ENCODE assay signal across 19 cellular contexts in the genomic region with DNA sequence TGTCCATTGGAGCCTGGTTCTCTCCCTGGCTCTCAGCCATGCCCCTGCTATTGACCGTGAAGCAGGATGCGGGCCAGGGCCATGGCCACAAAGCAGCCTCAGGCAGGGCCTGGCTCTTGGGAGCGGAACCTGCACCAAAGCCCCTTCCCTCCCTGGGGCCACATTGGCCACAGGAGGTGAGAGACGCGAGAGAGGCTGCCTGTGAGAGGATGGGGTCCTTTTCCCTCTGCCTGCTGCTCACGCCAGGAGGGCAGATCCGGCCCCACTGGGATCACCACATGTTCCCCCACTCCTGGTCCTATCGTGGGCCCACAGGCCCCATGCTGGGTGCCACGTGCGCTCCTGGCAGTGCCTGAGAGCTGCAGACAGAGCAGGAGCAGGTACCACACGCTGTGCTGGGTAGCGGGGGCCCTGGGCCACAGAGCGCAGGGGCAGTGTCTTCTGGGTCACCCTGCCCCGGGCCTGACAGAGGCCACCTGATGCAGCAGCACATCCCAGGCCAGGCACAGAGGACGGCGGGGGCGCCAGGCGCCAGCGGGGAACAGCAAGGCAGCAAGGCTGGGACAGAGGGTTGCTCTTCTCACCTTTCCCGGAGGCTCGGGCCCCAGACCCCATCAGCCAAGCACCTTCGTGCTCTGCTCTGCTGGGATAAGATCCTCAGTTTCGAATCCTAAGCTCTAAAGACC. TPM values are rescaled to one million over a fixed set of nuclear protein-coding genes. Genes with fewer than 3 reads are reported as not detected.
"Had no signal": no experiment of that assay in that cellular context is flagged by ENCODE, and none has a peak within 500 bp of the region (broad histone marks: within the 10 kb centered on the region; RNA-seq: fewer than 3 reads in every experiment).

No MANE protein-coding gene starts in this region.

- H3K4me2 ChIP-seq: smooth muscle cell had no signal

- H3K9me3 ChIP-seq: left lung, thoracic aorta had no signal

- ATAC-seq: left lung; naive thymus-derived CD8-positive, alpha-beta T cell; sciatic nerve; T-helper 17 cell had no signal

- H3K27me3 Mint-ChIP-seq: activated naive CD4-positive, alpha-beta T cell treated with anti-CD3 and anti-CD28 coated beads, Interleukin-2, amount 10 ng/mL, durations not matched to agents 7 days and 5 days; naive thymus-derived CD8-positive, alpha-beta T cell; T-helper 17 cell; type B pancreatic cell had no signal

- H2AFZ ChIP-seq: parathyroid adenoma had no signal

- H3K36me3 Mint-ChIP-seq: type B pancreatic cell had no signal

- DNase-seq: activated CD4-positive, alpha-beta T cell treated with anti-CD3 and anti-CD28 coated beads for 4 hours; activated CD4-positive, alpha-beta T cell treated with anti-CD3 and anti-CD28 coated beads, Interleukin-2, amount 50 U/mL, for 48 hours; activated CD4-positive, CD25-positive, alpha-beta regulatory T cell; activated effector memory CD4-positive, alpha-beta T cell treated with anti-CD3 and anti-CD28 coated beads, Interleukin-2, amount 50 U/mL, for 16 hours; activated naive CD4-positive, alpha-beta T cell treated with anti-CD3 and anti-CD28 coated beads, Interleukin-2, amount 10 ng/mL, durations not matched to agents 7 days and 5 days; cerebellar nuclear complex; naive thymus-derived CD8-positive, alpha-beta T cell; stimulated activated CD4-positive, alpha-beta T cell treated with anti-CD3 and anti-CD28 coated beads, Interleukin-2, amount 100 ng/mL, for 48 hours; stimulated activated naive CD4-positive, alpha-beta T cell treated with Interleukin-2 at 50 U/mL for 16 hours; SW 1271; T-helper 17 cell had no signal

- H3K27ac Mint-ChIP-seq: activated naive CD4-positive, alpha-beta T cell treated with anti-CD3 and anti-CD28 coated beads, Interleukin-2, amount 10 ng/mL, durations not matched to agents 7 days and 5 days; mesothelial cell of epicardium; T-helper 17 cell had no signal

- H3K9ac ChIP-seq: parathyroid adenoma had no signal

- H3K9me3 Mint-ChIP-seq: activated naive CD4-positive, alpha-beta T cell treated with anti-CD3 and anti-CD28 coated beads, Interleukin-2, amount 10 ng/mL, durations not matched to agents 7 days and 5 days; mesothelial cell of epicardium; naive thymus-derived CD8-positive, alpha-beta T cell; type B pancreatic cell had no signal

- H3K4me3 ChIP-seq: coronary artery, left lung, smooth muscle cell, thoracic aorta had no signal

- H3K27me3 ChIP-seq: left lung had no signal

- H3K27ac ChIP-seq: coronary artery, left lung, parathyroid adenoma, thoracic aorta had no signal

- H3K4me3 Mint-ChIP-seq: activated naive CD4-positive, alpha-beta T cell treated with anti-CD3 and anti-CD28 coated beads, Interleukin-2, amount 10 ng/mL, durations not matched to agents 7 days and 5 days; mesothelial cell of epicardium; T-helper 17 cell; type B pancreatic cell had no signal

RNA-seq across cellular contexts. Expression of gene DNAAF8, which starts 50.2 kb away (rescaled TPM):
- total RNA-seq: smooth muscle cell, T-helper 17 cell, thoracic aorta had no signal
